2 cellular contexts compared by ENCODE assay signal in genomic region chr3:195052939-195053338, GRCh38.
TF ChIP-seq lines count a peak whose summit lies in the region.

No MANE protein-coding gene starts in this region.

TF ChIP-seq in GM23338, 12 proteins besides CTCF, POLR2A, EP300 and RAD21 (continued from another document):
- no peak for TF ChIP-seq ZNF462 (CRISPR knock-in tag; IDR thresholded peaks at IDR 0.05)
- TF ChIP-seq ZNF331 (CRISPR knock-in tag; IDR thresholded peaks at IDR 0.05; ENCODE audit: low read depth): no peak
- no peak for TF ChIP-seq EZH2phosphoT487 (IDR thresholded peaks at IDR 0.05; ENCODE audit: unreplicated experiment)
- no peak for TF ChIP-seq NANOG (IDR thresholded peaks at IDR 0.05; ENCODE audit: borderline replicate concordance)
- TF ChIP-seq CREB1 (CRISPR knock-in tag; IDR thresholded peaks at IDR 0.05; ENCODE audit: low read depth): no peak
- TF ChIP-seq REST (IDR thresholded peaks at IDR 0.05; ENCODE audit: unreplicated experiment): no peak
- TF ChIP-seq STAT1 (IDR thresholded peaks at IDR 0.05; ENCODE audit: unreplicated experiment): no peak
- TF ChIP-seq ETS1 (IDR thresholded peaks at IDR 0.05): no peak
- TF ChIP-seq POLR2AphosphoS5 (IDR thresholded peaks at IDR 0.05; ENCODE audit: low read depth): no peak

TF ChIP-seq in WTC11, 78 proteins besides CTCF, POLR2A, EP300 and RAD21 (continued from another document):
- TF ChIP-seq ZNF532 (CRISPR knock-in tag; IDR thresholded peaks at IDR 0.05; ENCODE audit: borderline replicate concordance) (no peak), ATF1 (CRISPR knock-in tag; IDR thresholded peaks at IDR 0.05) (no peak), ZNF423 (CRISPR knock-in tag; IDR thresholded peaks at IDR 0.05) (no peak), SMAD3 (CRISPR knock-in tag; IDR thresholded peaks at IDR 0.05; ENCODE audit: borderline replicate concordance) (no peak), AFF4 (CRISPR knock-in tag; IDR thresholded peaks at IDR 0.05; ENCODE audit: borderline replicate concordance) (no peak), FOXJ3 (CRISPR knock-in tag; IDR thresholded peaks at IDR 0.05; ENCODE audit: borderline replicate concordance) (no peak), ERG (CRISPR knock-in tag; IDR thresholded peaks at IDR 0.05) (no peak), FOXK1 (CRISPR knock-in tag; IDR thresholded peaks at IDR 0.05) (no peak), ARID4B (CRISPR knock-in tag; IDR thresholded peaks at IDR 0.05; ENCODE audit: borderline replicate concordance) (no peak), ZNF671 (CRISPR knock-in tag; IDR thresholded peaks at IDR 0.05) (no peak), AR (CRISPR knock-in tag; IDR thresholded peaks at IDR 0.05) (no peak), PREB (CRISPR knock-in tag; IDR thresholded peaks at IDR 0.05; ENCODE audit: borderline replicate concordance) (no peak), ZNF281 (CRISPR knock-in tag; IDR thresholded peaks at IDR 0.05) (no peak), MYBL2 (CRISPR knock-in tag; IDR thresholded peaks at IDR 0.05) (no peak), IRF2 (CRISPR knock-in tag; IDR thresholded peaks at IDR 0.05; ENCODE audit: borderline replicate concordance, low read depth) (no peak)
